18 cellular contexts compared by ENCODE assay signal in genomic region chr12:75564821-75565220, GRCh38. TPM values are rescaled to one million over a fixed set of nuclear protein-coding genes. Genes with fewer than 3 reads are reported as not detected.
A peak's percentile ranks its signal among the peaks of the same experiment; 100 is the strongest.
DNase-seq lines count a peak whose midpoint lies in the region; ATAC-seq, FAIRE-seq and TF ChIP-seq lines count a peak whose summit lies in the region.
"Had no signal": no experiment of that assay in that cellular context is flagged by ENCODE, and none has a peak within 500 bp of the region (broad histone marks: within the 10 kb centered on the region; RNA-seq: fewer than 3 reads in every experiment).

No MANE protein-coding gene starts in this region.

- H3K27me3 Mint-ChIP-seq in effector memory CD8-positive, alpha-beta T cell = peaks cover 28 to 30% of the 10 kb centered on the region in 2 donors

- H3K4me1 ChIP-seq in Loucy (ENCODE audit: insufficient read depth, low read length, poor library complexity, severe bottlenecking) = peaks cover 37% of the 10 kb centered on the region
- peaks cover 12% of the 10 kb centered on the region for H3K4me1 ChIP-seq in endothelial cell of umbilical vein (ENCODE audit: control insufficient read depth, extremely low read depth, insufficient read depth, low read length)
- H3K4me1 ChIP-seq: BE2C, Caco-2 had no signal

- no peak overlapping the region for H3K27ac Mint-ChIP-seq in effector memory CD8-positive, alpha-beta T cell
- H3K27ac Mint-ChIP-seq: CD8-positive, alpha-beta memory T cell; HFFc6 had no signal

- H3K9ac ChIP-seq in Loucy (ENCODE audit: low read depth, low read length, poor library complexity, severe bottlenecking) = no peak overlapping the region
- H3K9ac ChIP-seq in endothelial cell of umbilical vein (replicated peaks; ENCODE audit: extremely low read depth, insufficient read depth, low read length) = no peak overlapping the region

- H3K4me1 Mint-ChIP-seq in effector memory CD8-positive, alpha-beta T cell (ENCODE audit: low read depth in 2 of 2) = no peaks in the 10 kb centered on the region
- H3K4me1 Mint-ChIP-seq: CD8-positive, alpha-beta memory T cell had no signal

- dilution Hi-C loops in endothelial cell of umbilical vein (cut with MboI; ENCODE audit: extremely low pct_ligation_motif_present, low sequenced_read_pairs) = no loop called here

- H3K79me2 ChIP-seq in Loucy (ENCODE audit: insufficient read depth, low read length) (no peaks in the 10 kb centered on the region), endothelial cell of umbilical vein (ENCODE audit: control insufficient read depth, insufficient read depth, low read length) (no peaks in the 10 kb centered on the region)

- TF ChIP-seq POLR2A in endothelial cell of umbilical vein (IDR thresholded peaks at IDR 0.05; ENCODE audit: low read depth, low read length) = no peak

- no peak overlapping the region for H3K4me3 Mint-ChIP-seq in effector memory CD8-positive, alpha-beta T cell
- H3K4me3 Mint-ChIP-seq: CD8-positive, alpha-beta memory T cell; HFFc6 had no signal

- no peaks in the 10 kb centered on the region for H3K9me3 Mint-ChIP-seq in effector memory CD8-positive, alpha-beta T cell
- H3K9me3 Mint-ChIP-seq: CD8-positive, alpha-beta memory T cell had no signal

- POLR2A ChIA-PET in endothelial cell of umbilical vein (lab: Charles Lee) = no interaction called here

- no peak overlapping the region for H3K27ac ChIP-seq in endothelial cell of umbilical vein (ENCODE audit: insufficient read depth, low read depth, low read length)
- H3K27ac ChIP-seq: A549, HL-60 had no signal

- no peak for DNase-seq in endothelial cell of umbilical vein (ENCODE audit: low read depth, low spot score)
- DNase-seq in myocyte (ENCODE audit: low read depth) = peak; percentile 82
- no peak for DNase-seq in effector memory CD8-positive, alpha-beta T cell
- no peak for DNase-seq in SKM-1 treated with dmso at 0.1 percent for 144 hours (lab: John Stamatoyannopoulos, UW; ENCODE audit: unreplicated experiment)
- no peak for DNase-seq in H4 (ENCODE audit: low spot score)
- DNase-seq: BE2C; Caco-2; CD8-positive, alpha-beta memory T cell; DND-41; GDM1; HCEC 1CT; HFFc6 had no signal

- BruUV-seq in endothelial cell of umbilical vein (replicated peaks; lab: Mats Ljungman, UMichigan) = no TSS peak

- no peak for ATAC-seq in effector memory CD8-positive, alpha-beta T cell (replicated peaks)
- ATAC-seq: A549 had no signal

- no peak for FAIRE-seq in endothelial cell of umbilical vein (lab: Jason Lieb, UNC)
- FAIRE-seq: GM12892, GM19239, H1 had no signal

- H4K20me1 ChIP-seq in Loucy (ENCODE audit: insufficient read depth, low read length, poor library complexity, severe bottlenecking) (no peaks in the 10 kb centered on the region), endothelial cell of umbilical vein (replicated peaks; ENCODE audit: control insufficient read depth, extremely low read depth, insufficient read depth, low read length) (no peaks in the 10 kb centered on the region)

- no peaks in the 10 kb centered on the region for H3K9me1 ChIP-seq in endothelial cell of umbilical vein (replicated peaks; ENCODE audit: control insufficient read depth, extremely low read depth, insufficient read depth, low read length)

- H2AFZ ChIP-seq in Loucy (ENCODE audit: low read length) (no peak overlapping the region), endothelial cell of umbilical vein (ENCODE audit: low read depth, low read length) (no peak overlapping the region)

- CTCF ChIA-PET in endothelial cell of umbilical vein (lab: Charles Lee) = interaction anchor here (0.6 to 1.5 kb wide), 3 partner anchors 11 to 473 kb away, joined by 3 read pairs; no protein-coding TSS in a partner anchor

- no peaks in the 10 kb centered on the region for H3K36me3 Mint-ChIP-seq in effector memory CD8-positive, alpha-beta T cell (ENCODE audit: insufficient read depth)
- H3K36me3 Mint-ChIP-seq: CD8-positive, alpha-beta memory T cell had no signal

- no peaks in the 10 kb centered on the region for H3K9me2 ChIP-seq in Loucy (replicated peaks; ENCODE audit: low read depth, low read length)

- 0 out of 2 replicates have a peak, but pooled peaks cover 4% of the 10 kb centered on the region for H3F3A ChIP-seq in Loucy (ENCODE audit: low read depth)

- intact Hi-C loops in endothelial cell of umbilical vein (cut with micrococcal nuclease) = loop anchor here (1.0 to 5.0 kb wide), 6 partner anchors 14 to 517 kb away; partner anchors contain the start of gene NAP1L1

- H3K27me3 ChIP-seq in Loucy (ENCODE audit: insufficient read depth, low read length, poor library complexity, severe bottlenecking) (no peaks in the 10 kb centered on the region), endothelial cell of umbilical vein (ENCODE audit: control insufficient read depth in 2 of 2, insufficient read depth in 2 of 2, low read length in 2 of 2) (no peaks in the 10 kb centered on the region)
- H3K27me3 ChIP-seq: BE2C had no signal

- H3K36me3 ChIP-seq in Loucy (ENCODE audit: insufficient read depth, low read length) (no peaks in the 10 kb centered on the region), endothelial cell of umbilical vein (ENCODE audit: control insufficient read depth in 2 of 2, extremely low read depth in 1 of 2, insufficient read depth in 2 of 2, low read length in 2 of 2) (no peaks in the 10 kb centered on the region)
- H3K36me3 ChIP-seq: BE2C had no signal

- TF ChIP-seq CTCF in Loucy (conservative IDR thresholded peaks at IDR 0.05; ENCODE audit: low read length) (no peak), endothelial cell of umbilical vein (IDR thresholded peaks at IDR 0.05; ENCODE audit: extremely low read depth in 1 of 2, insufficient read depth in 1 of 2, low read depth in 1 of 2, low read length in 2 of 2) (no peak)

- H3K9me3 ChIP-seq in Loucy (ENCODE audit: insufficient read depth, low read depth, low read length) (no peaks in the 10 kb centered on the region; the same call in 1 of the 2 replicates), endothelial cell of umbilical vein (replicated peaks; ENCODE audit: control insufficient read depth, insufficient read depth, low read length) (no peaks in the 10 kb centered on the region)

- H3K4me3 ChIP-seq in Loucy (ENCODE audit: low read length, poor library complexity, severe bottlenecking) (no peak overlapping the region), endothelial cell of umbilical vein (replicated peaks in 1 of 3; ENCODE audit: insufficient read depth in 1 of 3, low read depth in 1 of 3, low read length in 3 of 3) (no peak overlapping the region)
- H3K4me3 ChIP-seq: A549 had no signal

- peak overlapping the region; percentile 9 for H3K4me2 ChIP-seq in Loucy (ENCODE audit: low read depth, low read length, poor library complexity, severe bottlenecking)
- H3K4me2 ChIP-seq in endothelial cell of umbilical vein (ENCODE audit: insufficient read depth, low read length) = peak overlapping the region; percentile 33
- H3K4me2 ChIP-seq: A549 had no signal

TF ChIP-seq in endothelial cell of umbilical vein, 7 proteins besides CTCF, POLR2A, EP300 and RAD21:
- TF ChIP-seq EZH2 (IDR thresholded peaks at IDR 0.05; ENCODE audit: borderline replicate concordance, low read depth, low read length, severe bottlenecking) = no peak
- TF ChIP-seq JUN (IDR thresholded peaks at IDR 0.05; ENCODE audit: borderline replicate concordance, insufficient read depth, insufficient read length, low read depth) = no peak

RNA-seq across cellular contexts. Expression of gene KRR1, which starts 53.4 kb away (rescaled TPM):
- 49.3 and 53.4 TPM in 2 replicates for total RNA-seq in endothelial cell of umbilical vein
- 4.3 and 5.9 TPM in 2 replicates for polyA plus RNA-seq in endothelial cell of umbilical vein
- 14.0 and 17.6 TPM in 2 replicates for polyA plus RNA-seq in endothelial cell of umbilical vein (2011; cell fraction: cytosol; rRNA removed)
- 27.4 and 35.7 TPM in 2 replicates for polyA plus RNA-seq in endothelial cell of umbilical vein (2011; cell fraction: nucleus; rRNA removed)
- polyA plus RNA-seq in endothelial cell of umbilical vein (2012) = 36.6 and 57.5 TPM in 2 replicates
- 10.1 and 18.1 TPM in 2 replicates for polyA minus RNA-seq in endothelial cell of umbilical vein
- 8.4 TPM for polyA minus RNA-seq in endothelial cell of umbilical vein (2011; cell fraction: cytosol; rRNA and poly(A)+ RNA removed)
- 35.2 and 46.3 TPM in 2 replicates for polyA minus RNA-seq in endothelial cell of umbilical vein (2011; cell fraction: nucleus; rRNA and poly(A)+ RNA removed)
- total RNA-seq in myocyte = 35.6 and 44.3 TPM in 2 replicates
- polyA plus RNA-seq in myocyte (2012) = 16.8 TPM
- 49.2 and 76.8 TPM in 2 replicates for total RNA-seq in H4 (2014; rRNA removed; shearing (Covaris generic))
